ENCODE assay signal across 22 cellular contexts in genomic region chr11:45897556-45897955, GRCh38. TPM values are rescaled to one million over a fixed set of nuclear protein-coding genes. Genes with fewer than 3 reads are reported as not detected.
DNase-seq lines count a peak whose midpoint lies in the region; ATAC-seq, FAIRE-seq and TF ChIP-seq lines count a peak whose summit lies in the region.
"Had no signal": no experiment of that assay in that cellular context is flagged by ENCODE, and none has a peak within 500 bp of the region (broad histone marks: within the 10 kb centered on the region; RNA-seq: fewer than 3 reads in every experiment).

No MANE protein-coding gene starts in this region.

- 0% methylated on average over 1 of the region's 6 CpGs for WGBS in HepG2 (ENCODE audit: low lambda C conversion rate)
- WGBS in right lobe of liver (ENCODE audit: insufficient coverage, low coverage, low lambda C conversion rate, missing lambda C conversion rate), result no CpG with 5 or more reads among the region's 6 CpGs
- WGBS in tibial nerve, 2 donors, result 84 to 92% methylated on average over 3 to 6 of the region's 6 CpGs

- peaks cover 30% of the 10 kb centered on the region for H3K4me1 Mint-ChIP-seq in neural crest cell

- H3K4me1 ChIP-seq in HepG2 (ENCODE audit: insufficient read depth, low read length), result peaks cover 55% of the 10 kb centered on the region
- peaks cover 0 to 12% (median 2%) of the 10 kb centered on the region in 4 donors for H3K4me1 ChIP-seq in right lobe of liver
- H3K4me1 ChIP-seq in tibial nerve, result peaks cover 0 to 51% (median 17%) of the 10 kb centered on the region in 4 donors

- H3K27me3 Mint-ChIP-seq in neural crest cell (ENCODE audit: low read depth), result no peaks in the 10 kb centered on the region

- H3K27ac ChIP-seq in HepG2 (ENCODE audit: extremely low read length, insufficient read depth, low read length), result no peak overlapping the region
- H3K27ac ChIP-seq in right lobe of liver, result no peak overlapping the region
- peak overlapping the region; percentile 29 for H3K27ac ChIP-seq in cingulate gyrus (ENCODE audit: low read depth, low read length)
- peak overlapping the region in 2 of 4 donors; percentile 33 to 90 for H3K27ac ChIP-seq in tibial nerve
- H3K27ac ChIP-seq: A549, BLaER1 had no signal

- TF ChIP-seq EP300 in HepG2 (IDR thresholded peaks at IDR 0.05; ENCODE audit: low read depth in 2 of 2, low read length in 2 of 2) (no peak), HepG2 (CRISPR knock-in tag; IDR thresholded peaks at IDR 0.05; ENCODE audit: borderline replicate concordance) (no peak), tibial nerve (IDR thresholded peaks at IDR 0.05) (no peak)

- POLR2A ChIA-PET in HepG2 (lab: Yijun Ruan, JAX), result interaction anchor here (0.8 to 1.9 kb wide), 2 partner anchors 24 to 51 kb away, joined by 3 to 5 read pairs; partner anchors contain the start of gene CRY2

- no peak for TF ChIP-seq RAD21 in HepG2 (CRISPR knock-in tag; IDR thresholded peaks at IDR 0.05)

- TF ChIP-seq CTCF in HepG2 (CRISPR knock-in tag; IDR thresholded peaks at IDR 0.05) (no peak), right lobe of liver (IDR thresholded peaks at IDR 0.05) (no peak), neural crest cell (conservative IDR thresholded peaks at IDR 0.05) (no peak), tibial nerve (IDR thresholded peaks at IDR 0.05) (no peak)

- H3K27me3 ChIP-seq in HepG2 (ENCODE audit: control insufficient read depth in 1 of 2, insufficient read depth in 2 of 2, low read length in 2 of 2) (peaks cover 0 to 21% of the 10 kb centered on the region in 2 experiments; a peak in 1 of 5 replicates), right lobe of liver (no peaks in the 10 kb centered on the region), tibial nerve (no peaks in the 10 kb centered on the region)

- H2AFZ ChIP-seq in HepG2 (ENCODE audit: low read length), result no peak overlapping the region

- H3K9me3 Mint-ChIP-seq in neural crest cell, result no peaks in the 10 kb centered on the region

- H3K79me2 ChIP-seq in HepG2 (ENCODE audit: insufficient read depth, low read length), result no peaks in the 10 kb centered on the region

- in situ Hi-C loops in HepG2 (cut with HindIII; ENCODE audit: extremely low pct_ligation_motif_present, low pct_unique_long_range_greater_than_20kb), result no loop called here

- no peaks in the 10 kb centered on the region for H3K36me3 Mint-ChIP-seq in neural crest cell (ENCODE audit: low read depth)
- H3K36me3 Mint-ChIP-seq: CD4-positive, alpha-beta memory T cell had no signal

- H4K20me1 ChIP-seq in HepG2 (ENCODE audit: insufficient read depth, low read length), result no peaks in the 10 kb centered on the region

- no peak overlapping the region for H3K27ac Mint-ChIP-seq in neural crest cell (ENCODE audit: unreplicated experiment)

- no peak overlapping the region for H3K4me2 ChIP-seq in HepG2 (ENCODE audit: low read depth, low read length)
- H3K4me2 ChIP-seq: A549, BLaER1 had no signal

- H3K4me3 ChIP-seq in HepG2 (replicated peaks in 1 of 3; ENCODE audit: insufficient read depth in 1 of 3, low read depth in 2 of 3, low read length in 3 of 3) (no peak overlapping the region), right lobe of liver (no peak overlapping the region), tibial nerve (no peak overlapping the region)
- H3K4me3 ChIP-seq: A549, BLaER1, HAP-1 had no signal

- peak overlapping the region; percentile 47 for H3K4me3 Mint-ChIP-seq in neural crest cell

- H3K36me3 ChIP-seq in HepG2 (replicated peaks in 1 of 2; ENCODE audit: control insufficient read depth in 1 of 2, insufficient read depth in 2 of 2, low read length in 2 of 2) (no peaks in the 10 kb centered on the region), right lobe of liver (no peaks in the 10 kb centered on the region), tibial nerve (peaks cover 0 to 7% (median 0%) of the 10 kb centered on the region in 3 donors)
- H3K36me3 ChIP-seq: BLaER1, HAP-1 had no signal

- no peak for FAIRE-seq in HepG2 (lab: Jason Lieb, UNC)
- FAIRE-seq: A549, D721Med, G401.6 had no signal

- DNase-seq in HepG2 (ENCODE audit: low spot score), result no peak
- DNase-seq in right lobe of liver, result no peak
- DNase-seq in neural crest cell (ENCODE audit: low read depth, low spot score), result no peak
- no peak for DNase-seq in tibial nerve (ENCODE audit: low spot score in 2 of 2)
- DNase-seq: DMS79 treated with DMSO at 0.1 percent for 48 hours, MM.1S, NCI-H1092, NCI-H1436 treated with DMSO at 0.1 percent for 48 hours, NCI-H2029 treated with DMSO at 0.1 percent for 48 hours, NCI-H2171, NCI-H446 treated with DMSO at 0.1 percent for 48 hours, Right ventricle myocardium superior had no signal

- no TSS peak for BruUV-seq in HepG2 (replicated peaks; lab: Mats Ljungman, UMichigan)

- H3K9me3 ChIP-seq in HepG2 (ENCODE audit: low read length), result no peaks in the 10 kb centered on the region
- H3K9me3 ChIP-seq in right lobe of liver, result no peaks in the 10 kb centered on the region
- no peaks in the 10 kb centered on the region for H3K9me3 ChIP-seq in tibial nerve
- H3K9me3 ChIP-seq: A549, BLaER1, HAP-1 had no signal

- no peak overlapping the region for H3K9ac ChIP-seq in HepG2 (ENCODE audit: insufficient read depth, low read depth, low read length)
- H3K9ac ChIP-seq: BLaER1 had no signal

- CTCF ChIA-PET in HepG2 (lab: Yijun Ruan, JAX; ENCODE audit: low intra/inter-chr PET ratio, low total read pairs), result no interaction called here

- intact Hi-C loops in HepG2 (cut with micrococcal nuclease; ENCODE audit: unreplicated experiment), result no loop called here
- intact Hi-C loops in right lobe of liver (cut with DNase I), result no loop called here

- peak; percentile 18 for ATAC-seq in HepG2
- ATAC-seq in right lobe of liver, result no peak
- no peak for ATAC-seq in HG02970 (IDR thresholded peaks at IDR 0.05; ENCODE audit: low FRiP score, unreplicated experiment)
- ATAC-seq in HG03469 (IDR thresholded peaks at IDR 0.05; ENCODE audit: unreplicated experiment), result no peak

- no peak for TF ChIP-seq POLR2A in HepG2 (IDR thresholded peaks at IDR 0.05; ENCODE audit: insufficient read depth in 1 of 2, low read depth in 2 of 2, low read length in 2 of 2)
- TF ChIP-seq POLR2A in right lobe of liver (IDR thresholded peaks at IDR 0.05), result no peak
- no peak for TF ChIP-seq POLR2A in tibial nerve (IDR thresholded peaks at IDR 0.05)

RNA-seq across cellular contexts. Expression of gene FREY1, which starts 9.5 kb away (rescaled TPM):
- total RNA-seq in HepG2 (2016; rRNA removed; fragmentation: Illumina TruSeq; extraction: Trizol) (0.73 TPM in 1 of 2 replicates, not detected in the other), right lobe of liver (under 1 TPM in 3 of 6 experiments, not detected in 3; 0.40 to 0.90 (median 0.42) TPM), neural crest cell (2.5 and 3.3 TPM in 2 replicates), tibial nerve (1 to 10 TPM in 2 of 4 donors, not detected in 2; 1.0 to 7.2 TPM)
- total RNA-seq in HepG2 (2016; cell fraction: cytosol; rRNA removed; fragmentation: Illumina TruSeq; extraction: Trizol; ENCODE audit: low read depth), result not detected in 2 replicates
- 0.27 and 0.52 TPM in 2 replicates for total RNA-seq in HepG2 (2016; cell fraction: insoluble cytoplasmic fraction; rRNA removed; fragmentation: Illumina TruSeq; extraction: Trizol)
- not detected in 2 replicates for total RNA-seq in HepG2 (2016; cell fraction: membrane; rRNA removed; fragmentation: Illumina TruSeq; extraction: Trizol)
- total RNA-seq in HepG2 (2016; cell fraction: nucleus; rRNA removed; fragmentation: Illumina TruSeq; extraction: Trizol), result 1.3 TPM in 1 of 2 replicates, not detected in the other
- polyA plus RNA-seq in HepG2 (2011; rRNA removed), result 0.22 and 0.44 TPM in 2 replicates
- polyA plus RNA-seq in HepG2 (2011; cell fraction: cytosol; rRNA removed), result not detected in 2 replicates
- 2.4 and 5.3 TPM in 2 replicates for polyA plus RNA-seq in HepG2 (2011; cell fraction: nucleus; rRNA removed)
- 0.27 TPM in 1 of 2 replicates, not detected in the other for polyA plus RNA-seq in HepG2 (2012)
- not detected in 2 replicates for polyA plus RNA-seq in HepG2 (2016; cell fraction: cytosol; fragmentation: Illumina TruSeq; extraction: Trizol; ENCODE audit: low read depth)
- not detected in 2 replicates for polyA plus RNA-seq in HepG2 (2016; cell fraction: insoluble cytoplasmic fraction; fragmentation: Illumina TruSeq; extraction: Trizol; ENCODE audit: low read depth)
- not detected in 2 replicates for polyA plus RNA-seq in HepG2 (2016; cell fraction: membrane; fragmentation: Illumina TruSeq; extraction: Trizol; ENCODE audit: low read depth)
- polyA plus RNA-seq in HepG2 (2016; cell fraction: nucleus; fragmentation: Illumina TruSeq; extraction: Trizol; ENCODE audit: insufficient read depth, low read depth), result not detected in 2 replicates
- polyA minus RNA-seq in HepG2 (2011; rRNA and poly(A)+ RNA removed; ENCODE audit: low replicate concordance), result 4.0 and 13.4 TPM in 2 replicates
- polyA minus RNA-seq in HepG2 (2011; cell fraction: cytosol; rRNA and poly(A)+ RNA removed), result not detected in 2 replicates
- polyA minus RNA-seq in HepG2 (2011; cell fraction: nucleus; rRNA and poly(A)+ RNA removed), result 7.2 and 7.8 TPM in 2 replicates
- total RNA-seq: Right ventricle myocardium superior had no signal
- polyA plus RNA-seq: CD4-positive, alpha-beta memory T cell had no signal

RNA-seq across cellular contexts. Expression of gene MAPK8IP1, which starts 12.1 kb away (rescaled TPM):
- 3.0 and 4.2 TPM in 2 replicates for total RNA-seq in HepG2 (2016; rRNA removed; fragmentation: Illumina TruSeq; extraction: Trizol)
- 1.8 and 1.9 TPM in 2 replicates for total RNA-seq in HepG2 (2016; cell fraction: cytosol; rRNA removed; fragmentation: Illumina TruSeq; extraction: Trizol; ENCODE audit: low read depth)
- total RNA-seq in HepG2 (2016; cell fraction: insoluble cytoplasmic fraction; rRNA removed; fragmentation: Illumina TruSeq; extraction: Trizol), result 4.1 and 4.2 TPM in 2 replicates
- 4.9 and 5.4 TPM in 2 replicates for total RNA-seq in HepG2 (2016; cell fraction: membrane; rRNA removed; fragmentation: Illumina TruSeq; extraction: Trizol)
- 2.2 and 2.8 TPM in 2 replicates for total RNA-seq in HepG2 (2016; cell fraction: nucleus; rRNA removed; fragmentation: Illumina TruSeq; extraction: Trizol)
- 2.2 and 3.1 TPM in 2 replicates for polyA plus RNA-seq in HepG2 (2011; rRNA removed)
- polyA plus RNA-seq in HepG2 (2011; cell fraction: cytosol; rRNA removed), result 2.2 and 3.1 TPM in 2 replicates
- polyA plus RNA-seq in HepG2 (2011; cell fraction: nucleus; rRNA removed), result 5.3 and 6.8 TPM in 2 replicates
- 1.2 and 1.9 TPM in 2 replicates for polyA plus RNA-seq in HepG2 (2012)
- polyA plus RNA-seq in HepG2 (2016; cell fraction: cytosol; fragmentation: Illumina TruSeq; extraction: Trizol; ENCODE audit: low read depth), result 2.5 and 2.9 TPM in 2 replicates
- polyA plus RNA-seq in HepG2 (2016; cell fraction: insoluble cytoplasmic fraction; fragmentation: Illumina TruSeq; extraction: Trizol; ENCODE audit: low read depth), result 4.7 and 5.0 TPM in 2 replicates
- polyA plus RNA-seq in HepG2 (2016; cell fraction: membrane; fragmentation: Illumina TruSeq; extraction: Trizol; ENCODE audit: low read depth), result 5.4 and 6.2 TPM in 2 replicates
- polyA plus RNA-seq in HepG2 (2016; cell fraction: nucleus; fragmentation: Illumina TruSeq; extraction: Trizol; ENCODE audit: insufficient read depth, low read depth), result 5.6 and 7.4 TPM in 2 replicates
- 1.2 and 6.3 TPM in 2 replicates for polyA minus RNA-seq in HepG2 (2011; rRNA and poly(A)+ RNA removed; ENCODE audit: low replicate concordance)
- 2.4 TPM in 2 replicates for polyA minus RNA-seq in HepG2 (2011; cell fraction: cytosol; rRNA and poly(A)+ RNA removed)
- 1.2 TPM in 2 replicates for polyA minus RNA-seq in HepG2 (2011; cell fraction: nucleus; rRNA and poly(A)+ RNA removed)
- 1 to 10 TPM; 1.7 to 6.2 (median 2.6) TPM for total RNA-seq in right lobe of liver
- total RNA-seq in neural crest cell, result 36.6 and 38.7 TPM in 2 replicates
- 100 to 1,000 TPM; 165 to 298 (median 230) TPM for total RNA-seq in tibial nerve

RNA-seq across cellular contexts. Expression of gene PEX16, which starts 20.1 kb away (rescaled TPM):
- total RNA-seq in HepG2 (2016; rRNA removed; fragmentation: Illumina TruSeq; extraction: Trizol) (18.6 and 21.8 TPM in 2 replicates), right lobe of liver (10 to 100 TPM; 17.9 to 36.7 (median 32.4) TPM), neural crest cell (27.6 and 29.6 TPM in 2 replicates), tibial nerve (10 to 100 TPM; 33.9 to 38.4 (median 36.5) TPM)
- total RNA-seq in HepG2 (2016; cell fraction: cytosol; rRNA removed; fragmentation: Illumina TruSeq; extraction: Trizol; ENCODE audit: low read depth), result 11.4 and 13.9 TPM in 2 replicates
- total RNA-seq in HepG2 (2016; cell fraction: insoluble cytoplasmic fraction; rRNA removed; fragmentation: Illumina TruSeq; extraction: Trizol), result 14.6 and 24.3 TPM in 2 replicates
- 18.4 and 20.4 TPM in 2 replicates for total RNA-seq in HepG2 (2016; cell fraction: membrane; rRNA removed; fragmentation: Illumina TruSeq; extraction: Trizol)
- total RNA-seq in HepG2 (2016; cell fraction: nucleus; rRNA removed; fragmentation: Illumina TruSeq; extraction: Trizol), result 20.1 and 24.1 TPM in 2 replicates
- 12.5 and 16.8 TPM in 2 replicates for polyA plus RNA-seq in HepG2 (2011; rRNA removed)
- polyA plus RNA-seq in HepG2 (2011; cell fraction: cytosol; rRNA removed), result 13.7 and 17.1 TPM in 2 replicates
- 47.3 and 52.6 TPM in 2 replicates for polyA plus RNA-seq in HepG2 (2011; cell fraction: nucleus; rRNA removed)
- polyA plus RNA-seq in HepG2 (2012), result 10.4 and 13.1 TPM in 2 replicates
- polyA plus RNA-seq in HepG2 (2016; cell fraction: cytosol; fragmentation: Illumina TruSeq; extraction: Trizol; ENCODE audit: low read depth), result 9.0 and 11.2 TPM in 2 replicates
- 13.3 and 13.5 TPM in 2 replicates for polyA plus RNA-seq in HepG2 (2016; cell fraction: insoluble cytoplasmic fraction; fragmentation: Illumina TruSeq; extraction: Trizol; ENCODE audit: low read depth)
- 10.8 and 13.0 TPM in 2 replicates for polyA plus RNA-seq in HepG2 (2016; cell fraction: membrane; fragmentation: Illumina TruSeq; extraction: Trizol; ENCODE audit: low read depth)
- 34.9 and 44.4 TPM in 2 replicates for polyA plus RNA-seq in HepG2 (2016; cell fraction: nucleus; fragmentation: Illumina TruSeq; extraction: Trizol; ENCODE audit: insufficient read depth, low read depth)
- 19.0 and 26.5 TPM in 2 replicates for polyA minus RNA-seq in HepG2 (2011; rRNA and poly(A)+ RNA removed; ENCODE audit: low replicate concordance)
- polyA minus RNA-seq in HepG2 (2011; cell fraction: cytosol; rRNA and poly(A)+ RNA removed), result 7.1 and 8.4 TPM in 2 replicates
- polyA minus RNA-seq in HepG2 (2011; cell fraction: nucleus; rRNA and poly(A)+ RNA removed), result 19.3 and 22.0 TPM in 2 replicates

RNA-seq across cellular contexts. Expression of gene LARGE2, which starts 24.9 kb away (rescaled TPM):
- 10.0 and 21.6 TPM in 2 replicates for total RNA-seq in HepG2 (2016; rRNA removed; fragmentation: Illumina TruSeq; extraction: Trizol)
- total RNA-seq in HepG2 (2016; cell fraction: cytosol; rRNA removed; fragmentation: Illumina TruSeq; extraction: Trizol; ENCODE audit: low read depth), result 14.2 and 19.1 TPM in 2 replicates
- 7.5 and 20.4 TPM in 2 replicates for total RNA-seq in HepG2 (2016; cell fraction: insoluble cytoplasmic fraction; rRNA removed; fragmentation: Illumina TruSeq; extraction: Trizol)
- total RNA-seq in HepG2 (2016; cell fraction: membrane; rRNA removed; fragmentation: Illumina TruSeq; extraction: Trizol), result 31.5 and 38.0 TPM in 2 replicates
- 12.2 and 18.7 TPM in 2 replicates for total RNA-seq in HepG2 (2016; cell fraction: nucleus; rRNA removed; fragmentation: Illumina TruSeq; extraction: Trizol)
- polyA plus RNA-seq in HepG2 (2011; rRNA removed), result 8.5 and 12.5 TPM in 2 replicates
- polyA plus RNA-seq in HepG2 (2011; cell fraction: cytosol; rRNA removed), result 6.6 and 10.9 TPM in 2 replicates
- 32.4 and 37.4 TPM in 2 replicates for polyA plus RNA-seq in HepG2 (2011; cell fraction: nucleus; rRNA removed)
- 9.6 and 9.7 TPM in 2 replicates for polyA plus RNA-seq in HepG2 (2012)
- 20.1 and 23.9 TPM in 2 replicates for polyA plus RNA-seq in HepG2 (2016; cell fraction: cytosol; fragmentation: Illumina TruSeq; extraction: Trizol; ENCODE audit: low read depth)
- 13.5 and 14.3 TPM in 2 replicates for polyA plus RNA-seq in HepG2 (2016; cell fraction: insoluble cytoplasmic fraction; fragmentation: Illumina TruSeq; extraction: Trizol; ENCODE audit: low read depth)
- polyA plus RNA-seq in HepG2 (2016; cell fraction: membrane; fragmentation: Illumina TruSeq; extraction: Trizol; ENCODE audit: low read depth), result 33.6 and 37.3 TPM in 2 replicates
- polyA plus RNA-seq in HepG2 (2016; cell fraction: nucleus; fragmentation: Illumina TruSeq; extraction: Trizol; ENCODE audit: insufficient read depth, low read depth), result 50.8 and 52.9 TPM in 2 replicates
- polyA minus RNA-seq in HepG2 (2011; rRNA and poly(A)+ RNA removed; ENCODE audit: low replicate concordance), result 15.3 TPM in 1 of 2 replicates, not detected in the other
- 2.2 and 5.0 TPM in 2 replicates for polyA minus RNA-seq in HepG2 (2011; cell fraction: cytosol; rRNA and poly(A)+ RNA removed)
- polyA minus RNA-seq in HepG2 (2011; cell fraction: nucleus; rRNA and poly(A)+ RNA removed), result 3.2 and 3.5 TPM in 2 replicates
- total RNA-seq in right lobe of liver, result 1 to 10 TPM in 5 of 6 experiments, under 1 TPM in 1; 0.43 to 3.5 (median 2.4) TPM
- 0.48 TPM in 1 of 2 replicates, not detected in the other for total RNA-seq in neural crest cell
- total RNA-seq in tibial nerve, result not detected
- total RNA-seq: LHCN-M2, Right ventricle myocardium superior had no signal

RNA-seq across cellular contexts. Expression of gene CRY2, which starts 50.3 kb away (rescaled TPM):
- total RNA-seq in HepG2 (2016; rRNA removed; fragmentation: Illumina TruSeq; extraction: Trizol) (8.8 and 12.2 TPM in 2 replicates), right lobe of liver (100 to 1,000 TPM in 1 of 6 experiments, 10 to 100 TPM in 5; 19.6 to 104 (median 31.5) TPM), neural crest cell (19.0 and 23.8 TPM in 2 replicates), tibial nerve (10 to 100 TPM; 48.8 to 96.4 (median 54.6) TPM)
- total RNA-seq in HepG2 (2016; cell fraction: cytosol; rRNA removed; fragmentation: Illumina TruSeq; extraction: Trizol; ENCODE audit: low read depth), result 8.5 and 9.2 TPM in 2 replicates
- total RNA-seq in HepG2 (2016; cell fraction: insoluble cytoplasmic fraction; rRNA removed; fragmentation: Illumina TruSeq; extraction: Trizol), result 7.8 and 11.7 TPM in 2 replicates
- 7.7 and 7.9 TPM in 2 replicates for total RNA-seq in HepG2 (2016; cell fraction: membrane; rRNA removed; fragmentation: Illumina TruSeq; extraction: Trizol)
- 14.4 and 18.4 TPM in 2 replicates for total RNA-seq in HepG2 (2016; cell fraction: nucleus; rRNA removed; fragmentation: Illumina TruSeq; extraction: Trizol)
- 10.0 and 10.1 TPM in 2 replicates for polyA plus RNA-seq in HepG2 (2011; rRNA removed)
- polyA plus RNA-seq in HepG2 (2011; cell fraction: cytosol; rRNA removed), result 4.5 and 4.8 TPM in 2 replicates
- polyA plus RNA-seq in HepG2 (2011; cell fraction: nucleus; rRNA removed), result 42.1 and 49.3 TPM in 2 replicates
- polyA plus RNA-seq in HepG2 (2012), result 8.4 and 8.8 TPM in 2 replicates
- 0.70 and 0.83 TPM in 2 replicates for polyA plus RNA-seq in HepG2 (2016; cell fraction: cytosol; fragmentation: Illumina TruSeq; extraction: Trizol; ENCODE audit: low read depth)
- polyA plus RNA-seq in HepG2 (2016; cell fraction: insoluble cytoplasmic fraction; fragmentation: Illumina TruSeq; extraction: Trizol; ENCODE audit: low read depth), result 6.0 and 7.6 TPM in 2 replicates
- 1.9 and 2.1 TPM in 2 replicates for polyA plus RNA-seq in HepG2 (2016; cell fraction: membrane; fragmentation: Illumina TruSeq; extraction: Trizol; ENCODE audit: low read depth)
- polyA plus RNA-seq in HepG2 (2016; cell fraction: nucleus; fragmentation: Illumina TruSeq; extraction: Trizol; ENCODE audit: insufficient read depth, low read depth), result 27.9 and 28.8 TPM in 2 replicates
- 28.6 and 30.6 TPM in 2 replicates for polyA minus RNA-seq in HepG2 (2011; rRNA and poly(A)+ RNA removed; ENCODE audit: low replicate concordance)
- 7.2 and 7.8 TPM in 2 replicates for polyA minus RNA-seq in HepG2 (2011; cell fraction: cytosol; rRNA and poly(A)+ RNA removed)
- polyA minus RNA-seq in HepG2 (2011; cell fraction: nucleus; rRNA and poly(A)+ RNA removed), result 25.4 and 26.0 TPM in 2 replicates
